In the genomic region with DNA sequence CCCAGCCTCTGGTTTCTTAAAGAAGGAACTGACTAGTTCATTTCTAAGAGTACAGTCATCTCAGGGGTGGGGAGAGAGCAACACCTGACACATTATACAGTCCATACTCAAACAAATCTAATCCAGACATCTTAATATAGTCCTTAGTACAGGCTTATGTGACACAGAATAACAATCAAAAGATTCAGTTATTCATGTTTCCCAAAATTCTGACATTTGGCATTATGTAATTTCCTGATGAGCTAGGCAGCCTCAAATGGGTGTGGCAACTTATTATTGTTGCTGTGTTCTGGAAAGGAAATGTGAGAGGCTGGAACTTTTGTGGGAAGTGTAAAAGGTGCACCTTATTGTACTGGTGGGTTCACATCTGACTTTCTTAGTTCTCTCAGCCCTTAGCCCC, we compare ENCODE assay signal across 13 cellular contexts.
DNase-seq lines count a peak whose midpoint lies in the region; ATAC-seq and TF ChIP-seq lines count a peak whose summit lies in the region.
"Had no signal": no experiment of that assay in that cellular context is flagged by ENCODE, and none has a peak within 500 bp of the region (broad histone marks: within the 10 kb centered on the region; RNA-seq: fewer than 3 reads in every experiment).

No MANE protein-coding gene starts in this region.

- H3F3A ChIP-seq in PC-3 (ENCODE audit: low read length, unreplicated experiment), result no peaks in the 10 kb centered on the region

- H3K9me3 ChIP-seq in adipocyte (ENCODE audit: control insufficient read depth, low read length), result no peaks in the 10 kb centered on the region
- no peaks in the 10 kb centered on the region for H3K9me3 ChIP-seq in PC-3 (ENCODE audit: low read length)

- POLR2A ChIA-PET in PC-3 (lab: Charles Lee; ENCODE audit: unreplicated experiment), result interaction anchor here (0.6 kb wide), 1 partner anchor 8 kb away, joined by 3 read pairs; no protein-coding TSS in a partner anchor

- no peak overlapping the region for H3K4me3 ChIP-seq in adipocyte (ENCODE audit: low read length)
- no peak overlapping the region for H3K4me3 ChIP-seq in PC-3 (ENCODE audit: low read length)

- H3K27me3 ChIP-seq in adipocyte (replicated peaks; ENCODE audit: control insufficient read depth, insufficient read depth, low read length) (peaks cover 13% of the 10 kb centered on the region), layer of hippocampus (ENCODE audit: control insufficient read depth, insufficient read depth, low read length) (no peaks in the 10 kb centered on the region), PC-3 (ENCODE audit: low read length) (peaks cover 28% of the 10 kb centered on the region)

- BruUV-seq in PC-3 (replicated peaks; lab: Mats Ljungman, UMichigan), result no TSS peak

- H3K27ac ChIP-seq in layer of hippocampus (ENCODE audit: low read depth, low read length) (peak overlapping the region; percentile 46), PC-3 (ENCODE audit: low read length) (no peak overlapping the region)

- H3K4me2 ChIP-seq in PC-3 (ENCODE audit: low read length), result no peak overlapping the region

- no peaks in the 10 kb centered on the region for H3K9me2 ChIP-seq in PC-3 (replicated peaks; ENCODE audit: low read length)

- no peak overlapping the region for H2AFZ ChIP-seq in PC-3 (ENCODE audit: low read length)

- intact Hi-C loops in Right ventricle myocardium inferior (cut with DNase I) (loop anchor here (10.0 kb wide), 1 partner anchor 436 kb away; no protein-coding TSS in a partner anchor), cardiac septum (cut with DNase I) (no loop called here), PC-3 (cut with micrococcal nuclease) (no loop called here)

- DNase-seq in Right ventricle myocardium inferior (ENCODE audit: missing footprints) (no peak), cardiac septum (ENCODE audit: low spot score) (no peak), adipocyte (ENCODE audit: low read depth) (peak; percentile 2), PC-3 (no peak), GM10266 (ENCODE audit: extremely low spot score) (no peak), NCI-H1092 (lab: John Stamatoyannopoulos, UW) (no peak)
- no peak for DNase-seq in stimulated activated CD4-positive, alpha-beta T cell treated with anti-CD3 and anti-CD28 coated beads, Interleukin-4, amount 100 ng/mL, for 4 hours
- DNase-seq: activated gamma-delta T cell treated with Interleukin-2 at 50 U/mL for 16 hours; CD4-positive, alpha-beta memory T cell; NCI-H1105; NK-92 treated with Interleukin-12 subunit alpha and Interleukin-12 subunit beta, amount 100 ng/mL, for 24 hours; stimulated activated CD4-positive, alpha-beta T cell treated with anti-CD3 and anti-CD28 coated beads, Interleukin-4, amount 100 ng/mL, for 1 hour had no signal

- peak; percentile 40 for ATAC-seq in Right ventricle myocardium inferior
- ATAC-seq in PC-3, result no peak

- no peaks in the 10 kb centered on the region for H3K4me1 ChIP-seq in adipocyte (ENCODE audit: control insufficient read depth, insufficient read depth, low read length)
- H3K4me1 ChIP-seq in PC-3 (ENCODE audit: insufficient read depth, low read length), result no peaks in the 10 kb centered on the region

- TF ChIP-seq CTCF in PC-3 (conservative IDR thresholded peaks at IDR 0.05; ENCODE audit: low read depth, low read length) (no peak), GM10266 (IDR thresholded peaks at IDR 0.05; ENCODE audit: control insufficient read depth, insufficient read depth, low read depth, missing control alignments) (no peak)

- H3K36me3 ChIP-seq in adipocyte (ENCODE audit: control insufficient read depth, insufficient read depth, low read length, severe bottlenecking) (no peaks in the 10 kb centered on the region), PC-3 (ENCODE audit: low read depth, low read length) (no peaks in the 10 kb centered on the region)

- H4K20me1 ChIP-seq in PC-3 (ENCODE audit: low read length), result no peaks in the 10 kb centered on the region

- H3K9ac ChIP-seq in adipocyte (ENCODE audit: low read length) (no peak overlapping the region), PC-3 (ENCODE audit: low read length) (no peak overlapping the region)

- no peaks in the 10 kb centered on the region for H3K79me2 ChIP-seq in PC-3 (ENCODE audit: low read length)

- CTCF ChIA-PET in PC-3 (lab: Charles Lee), result no interaction called here
